8 cellular contexts compared by ENCODE assay signal in the genomic region with DNA sequence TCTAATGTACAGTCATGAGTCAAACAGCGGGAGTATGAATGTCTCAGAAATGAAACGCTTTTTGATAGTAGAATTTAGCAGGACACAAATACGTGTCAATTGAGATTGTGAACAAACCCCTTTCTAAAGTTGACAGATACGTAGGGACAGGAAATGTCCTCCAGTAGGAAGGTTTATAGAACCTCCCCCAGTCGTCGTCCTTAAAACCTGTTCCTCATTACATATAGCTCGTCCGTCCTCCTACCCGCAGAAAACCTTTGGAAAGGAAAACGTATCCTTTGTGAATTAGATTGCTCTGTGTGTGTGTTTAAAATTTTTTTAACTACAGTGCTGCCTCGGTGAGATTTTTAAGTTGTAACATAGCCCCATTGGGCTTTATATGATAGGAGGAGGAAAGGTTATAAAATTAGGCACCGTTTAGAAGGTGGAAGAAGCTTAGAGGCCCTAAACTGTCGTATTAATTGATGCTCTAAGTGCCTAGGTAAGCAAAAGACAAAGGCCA. TPM values are rescaled to one million over a fixed set of nuclear protein-coding genes. Genes with fewer than 3 reads are reported as not detected.
DNase-seq lines count a peak whose midpoint lies in the region; ATAC-seq, FAIRE-seq and TF ChIP-seq lines count a peak whose summit lies in the region.

No MANE protein-coding gene starts in this region.

- no peak for TF ChIP-seq EP300 in stomach (IDR thresholded peaks at IDR 0.05)

- TF ChIP-seq CTCF in right atrium auricular region (IDR thresholded peaks at IDR 0.05) (no peak), stomach (IDR thresholded peaks at IDR 0.05) (no peak)

- peak overlapping the region; percentile 77 for H3K9ac ChIP-seq in iPS-15b (ENCODE audit: low read depth, low read length)

- H3K27me3 ChIP-seq in right atrium auricular region (no peaks in the 10 kb centered on the region), iPS-15b (ENCODE audit: control insufficient read depth, insufficient read depth, low read length) (peaks cover 2% of the 10 kb centered on the region), stomach (no peaks in the 10 kb centered on the region)

- peaks cover 52% of the 10 kb centered on the region for H3K36me3 Mint-ChIP-seq in activated CD4-positive, alpha-beta memory T cell treated with anti-CD3 and anti-CD28 coated beads, Interleukin-2, amount 10 ng/mL, durations not matched to agents 7 days and 5 days (ENCODE audit: low read depth)

- H3K27ac ChIP-seq in right atrium auricular region, result peak overlapping the region; percentile 74 to 83
- peak overlapping the region; percentile 86 to 94 (median 90) for H3K27ac ChIP-seq in stomach

- H3K27ac Mint-ChIP-seq in activated CD4-positive, alpha-beta memory T cell treated with anti-CD3 and anti-CD28 coated beads, Interleukin-2, amount 10 ng/mL, durations not matched to agents 7 days and 5 days, result peak overlapping the region; percentile 90

- no peak for ATAC-seq in Right ventricle myocardium inferior

- no peaks in the 10 kb centered on the region for H3K9me3 Mint-ChIP-seq in activated CD4-positive, alpha-beta memory T cell treated with anti-CD3 and anti-CD28 coated beads, Interleukin-2, amount 10 ng/mL, durations not matched to agents 7 days and 5 days

- H3K4me3 Mint-ChIP-seq in activated CD4-positive, alpha-beta memory T cell treated with anti-CD3 and anti-CD28 coated beads, Interleukin-2, amount 10 ng/mL, durations not matched to agents 7 days and 5 days, result peak overlapping the region; percentile 95

- H3K27me3 Mint-ChIP-seq in activated CD4-positive, alpha-beta memory T cell treated with anti-CD3 and anti-CD28 coated beads, Interleukin-2, amount 10 ng/mL, durations not matched to agents 7 days and 5 days, result peaks cover 4% of the 10 kb centered on the region

- WGBS in stomach, 5 donors, result 40 to 51% (median 49%) methylated on average over 13 of the region's 13 CpGs

- peaks cover 62% of the 10 kb centered on the region for H3K4me1 Mint-ChIP-seq in activated CD4-positive, alpha-beta memory T cell treated with anti-CD3 and anti-CD28 coated beads, Interleukin-2, amount 10 ng/mL, durations not matched to agents 7 days and 5 days

- H3K9me3 ChIP-seq in right atrium auricular region (no peaks in the 10 kb centered on the region), iPS-15b (ENCODE audit: control insufficient read depth, insufficient read depth, low read length) (no peaks in the 10 kb centered on the region), stomach (no peaks in the 10 kb centered on the region)

- FAIRE-seq in H54 (lab: Jason Lieb, UNC), result no peak

- H3K36me3 ChIP-seq in right atrium auricular region (no peaks in the 10 kb centered on the region), iPS-15b (ENCODE audit: control insufficient read depth, insufficient read depth, low read length) (no peaks in the 10 kb centered on the region), stomach (peaks cover 0 to 3% (median 0%) of the 10 kb centered on the region in 4 donors)

- no peak for DNase-seq in right atrium auricular region (ENCODE audit: low spot score)
- no peak for DNase-seq in Right ventricle myocardium inferior (ENCODE audit: missing footprints)
- DNase-seq in activated CD4-positive, alpha-beta memory T cell treated with anti-CD3 and anti-CD28 coated beads, Interleukin-2, amount 10 ng/mL, durations not matched to agents 7 days and 5 days, result no peak
- no peak for DNase-seq in stomach
- DNase-seq in COR-L47 (lab: John Stamatoyannopoulos, UW), result no peak
- DNase-seq in H54 (ENCODE audit: insufficient read length, low spot score), result no peak
- DNase-seq in posterior vena cava (ENCODE audit: low spot score), result no peak

- POLR2A ChIA-PET in activated CD4-positive, alpha-beta memory T cell treated with anti-CD3 and anti-CD28 coated beads, Interleukin-2, amount 10 ng/mL, durations not matched to agents 7 days and 5 days (lab: Charles Lee), result interaction anchor here (1.2 to 6.1 kb wide), 3 partner anchors 107 to 136 kb away, joined by 4 to 64 read pairs (median 5); a partner anchor contains a TSS

- H3K4me1 ChIP-seq in right atrium auricular region (peaks cover 0 to 49% of the 10 kb centered on the region in 2 donors), iPS-15b (ENCODE audit: control insufficient read depth, insufficient read depth, low read length) (peaks cover 22% of the 10 kb centered on the region), stomach (peaks cover 22 to 61% (median 59%) of the 10 kb centered on the region in 4 donors)

- no peak for TF ChIP-seq POLR2A in stomach (IDR thresholded peaks at IDR 0.05)
- no peak for TF ChIP-seq POLR2A in H54 (IDR thresholded peaks at IDR 0.05; ENCODE audit: low read depth, low read length)

- intact Hi-C loops in Right ventricle myocardium inferior (cut with DNase I), result loop anchor here (5.0 kb wide), 2 partner anchors 62 to 608 kb away; a partner anchor contains a TSS
- intact Hi-C loops in stomach (cut with DNase I; ENCODE audit: low total_unique reads), result no loop called here
- intact Hi-C loops in posterior vena cava (cut with DNase I), result no loop called here

- H3K4me3 ChIP-seq in right atrium auricular region, result peak overlapping the region; percentile 45 to 74
- peak overlapping the region; percentile 80 for H3K4me3 ChIP-seq in iPS-15b (ENCODE audit: low read depth, low read length)
- peak overlapping the region; percentile 56 to 84 (median 72) for H3K4me3 ChIP-seq in stomach

- CTCF ChIA-PET in activated CD4-positive, alpha-beta memory T cell treated with anti-CD3 and anti-CD28 coated beads, Interleukin-2, amount 10 ng/mL, durations not matched to agents 7 days and 5 days (lab: Charles Lee), result no interaction called here

RNA-seq across cellular contexts. Expression of a gene that starts 4.1 kb away (rescaled TPM):
- total RNA-seq in right atrium auricular region (10 to 100 TPM; 30.8 to 41.4 TPM), Right ventricle myocardium inferior (75.3 TPM), stomach (100 to 1,000 TPM in 2 of 5 donors, 10 to 100 TPM in 2, 1 to 10 TPM in 1; 3.2 to 226 (median 76.4) TPM), posterior vena cava (100 to 1,000 TPM in 1 of 2 donors, 10 to 100 TPM in 1; 88.4 to 135 TPM)
- 10 to 100 TPM; 64.0 to 72.8 TPM for total RNA-seq in activated CD4-positive, alpha-beta memory T cell treated with anti-CD3 and anti-CD28 coated beads, Interleukin-2, amount 10 ng/mL, durations not matched to agents 7 days and 5 days
- 100 to 1,000 TPM in 1 of 3 donors, 10 to 100 TPM in 2; 73.9 to 105 (median 79.7) TPM for polyA plus RNA-seq in stomach
